Comparison of ENCODE assay signal across 8 cellular contexts in genomic region chr7:107725138-107725740, GRCh38. TPM values are rescaled to one million over a fixed set of nuclear protein-coding genes. Genes with fewer than 3 reads are reported as not detected.
DNase-seq lines count a peak whose midpoint lies in the region; ATAC-seq and TF ChIP-seq lines count a peak whose summit lies in the region.

No MANE protein-coding gene starts in this region.

- H3K4me1 ChIP-seq in PC-9 (replicated peaks; ENCODE audit: insufficient read depth) (no peaks in the 10 kb centered on the region), adrenal gland (replicated peaks in 1 of 2) (no peaks in the 10 kb centered on the region)

- H3K36me3 ChIP-seq in PC-9 (ENCODE audit: low read depth), result no peaks in the 10 kb centered on the region
- H3K36me3 ChIP-seq in adrenal gland (replicated peaks in 1 of 2), result no peaks in the 10 kb centered on the region

- no TSS peak for BruUV-seq in PC-9 (replicated peaks; lab: Mats Ljungman, UMichigan)

- H3K27me3 ChIP-seq in PC-9 (ENCODE audit: insufficient read depth, low read depth) (no peaks in the 10 kb centered on the region), adrenal gland (no peaks in the 10 kb centered on the region)

- H3K9me3 ChIP-seq in PC-9 (ENCODE audit: insufficient read depth, low read depth) (no peaks in the 10 kb centered on the region), adrenal gland (replicated peaks in 1 of 3) (no peaks in the 10 kb centered on the region)

- no peak for TF ChIP-seq POLR2A in adrenal gland (IDR thresholded peaks at IDR 0.05)

- ATAC-seq in GM21526 (IDR thresholded peaks at IDR 0.05; ENCODE audit: low FRiP score, unreplicated experiment) (no peak), HG03521 (IDR thresholded peaks at IDR 0.05; ENCODE audit: unreplicated experiment) (no peak)

- H3K4me2 ChIP-seq in PC-9, result no peak overlapping the region

- peak; percentile 83 for DNase-seq in DMS 273 (lab: John Stamatoyannopoulos, UW; ENCODE audit: unreplicated experiment)
- peak; percentile 21 for DNase-seq in HK-2 (ENCODE audit: unreplicated experiment)
- DNase-seq in PC-9, result peak; percentile 45 to 73
- peak; percentile 17 to 68 (median 42) for DNase-seq in adrenal gland
- peak; percentile 16 for DNase-seq in iPS DF 4.7 (ENCODE audit: extremely low read depth, low spot score)
- peak; percentile 30 for DNase-seq in stimulated activated CD4-positive, alpha-beta T cell treated with anti-CD3 and anti-CD28 coated beads, Interleukin-12 subunit alpha, Interleukin-12 subunit beta, amount 100 ng/mL, for 4 hours

- no peaks in the 10 kb centered on the region for H4K20me1 ChIP-seq in PC-9 (ENCODE audit: insufficient read depth)

- POLR2A ChIA-PET in PC-9 (lab: Charles Lee; ENCODE audit: unreplicated experiment), result interaction anchor here (0.6 kb wide), 2 partner anchors 84 to 940 kb away, joined by 3 to 9 read pairs; no protein-coding TSS in a partner anchor

- H3K27ac ChIP-seq in PC-9 (no peak overlapping the region), adrenal gland (no peak overlapping the region)

- WGBS in adrenal gland, 4 donors, result 22 to 24% (median 22%) methylated on average over 4 of the region's 4 CpGs

- H2AFZ ChIP-seq in PC-9, result no peak overlapping the region

- no peaks in the 10 kb centered on the region for H3K79me2 ChIP-seq in PC-9 (ENCODE audit: low read depth)

- TF ChIP-seq CTCF in PC-9 (conservative IDR thresholded peaks at IDR 0.05) (peak; percentile 86), adrenal gland (IDR thresholded peaks at IDR 0.05) (peak; percentile 57 to 82 (median 68))

- H3K4me3 ChIP-seq in PC-9 (no peak overlapping the region), adrenal gland (no peak overlapping the region)

- no peaks in the 10 kb centered on the region for H3K9me2 ChIP-seq in PC-9 (ENCODE audit: insufficient read depth)

- CTCF ChIA-PET in PC-9 (lab: Charles Lee), result interaction anchor here (0.6 to 1.5 kb wide), 4 partner anchors 12 to 261 kb away, joined by 3 to 4 read pairs (median 3); no protein-coding TSS in a partner anchor

- intact Hi-C loops in PC-9 (cut with micrococcal nuclease; ENCODE audit: unreplicated experiment), result loop anchor here (1.0 to 10.0 kb wide), 7 partner anchors 145 to 1550 kb away; partner anchors contain the start of gene BCAP29
- intact Hi-C loops in adrenal gland (cut with DNase I), result loop anchor here (5.0 to 10.0 kb wide), 3 partner anchors 260 to 520 kb away; no protein-coding TSS in a partner anchor

- no peaks in the 10 kb centered on the region for H3F3A ChIP-seq in PC-9 (ENCODE audit: insufficient read depth, low read depth)

RNA-seq across cellular contexts. Expression of gene CBLL1, which starts 18.7 kb away (rescaled TPM):
- total RNA-seq in PC-9 (2021) (24.5 and 31.3 TPM in 2 replicates), adrenal gland (10 to 100 TPM; 18.9 to 34.1 (median 20.1) TPM)
- polyA plus RNA-seq in adrenal gland, result 10 to 100 TPM in 1 of 3 donors, 1 to 10 TPM in 2; 4.0 to 32.3 (median 5.1) TPM

Comparison
In these comparisons a context has a peak if more than half of its experiments do, and no peak if none do; other contexts are left out.
1. DNase-seq: peak in every context shown above with its lines; median percentile 83 in DMS 273; 59 in PC-9; 42 in adrenal gland; 30 in stimulated activated CD4-positive, alpha-beta T cell treated with anti-CD3 and anti-CD28 coated beads, Interleukin-12 subunit alpha, Interleukin-12 subunit beta, amount 100 ng/mL, for 4 hours; 21 in HK-2; 16 in iPS DF 4.7.